In the genomic region with DNA sequence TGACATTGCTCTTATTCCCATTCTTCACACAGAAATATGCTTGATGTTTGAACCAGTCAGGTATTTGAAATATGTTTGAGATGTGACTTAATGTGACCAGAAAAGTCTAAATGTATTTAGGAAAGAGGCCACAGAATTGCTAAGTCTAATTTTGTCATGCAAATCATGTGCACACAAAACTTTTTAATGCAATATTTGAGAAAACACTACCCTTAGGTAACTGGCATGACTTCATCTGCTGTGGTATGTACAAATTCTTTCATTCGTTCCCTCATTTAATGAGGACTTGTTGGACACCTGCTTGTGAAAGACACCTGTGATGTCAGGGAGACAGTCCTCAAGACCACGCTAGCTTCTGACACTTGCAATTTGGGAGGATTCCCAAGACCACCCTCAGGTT, we compare ENCODE assay signal across 41 cellular contexts. TPM values are rescaled to one million over a fixed set of nuclear protein-coding genes. Genes with fewer than 3 reads are reported as not detected.
"Had no signal": no experiment of that assay in that cellular context is flagged by ENCODE, and none has a peak within 500 bp of the region (broad histone marks: within the 10 kb centered on the region; RNA-seq: fewer than 3 reads in every experiment).

No MANE protein-coding gene starts in this region.

- H3K36me3 Mint-ChIP-seq: activated naive CD4-positive, alpha-beta T cell treated with anti-CD3 and anti-CD28 coated beads, Interleukin-2, amount 10 ng/mL, durations not matched to agents 7 days and 5 days; activated naive CD4-positive, alpha-beta T cell treated with anti-CD3 and anti-CD28 coated beads, Interleukin-2, amount 50 U/mL, for 24 hours; activated naive CD4-positive, alpha-beta T cell treated with anti-CD3 and anti-CD28 coated beads, Interleukin-2, amount 50 U/mL, for 72 hours; activated naive CD8-positive, alpha-beta T cell; activated naive CD8-positive, alpha-beta T cell treated with anti-CD3 and anti-CD28 coated beads for 36 hours; activated naive CD8-positive, alpha-beta T cell treated with anti-CD3 and anti-CD28 coated beads, Interleukin-2, amount 10 ng/mL, durations not matched to agents 7 days and 5 days; brain had no signal

- H3K27ac ChIP-seq: adrenal gland, ascending aorta, body of pancreas, brain microvascular endothelial cell, breast epithelium, cardiac muscle cell had no signal

- H3K27me3 Mint-ChIP-seq: activated naive CD8-positive, alpha-beta T cell treated with anti-CD3 and anti-CD28 coated beads for 36 hours had no signal

- H3K4me1 Mint-ChIP-seq: activated naive CD4-positive, alpha-beta T cell treated with anti-CD3 and anti-CD28 coated beads, Interleukin-2, amount 10 ng/mL, durations not matched to agents 7 days and 5 days; activated naive CD4-positive, alpha-beta T cell treated with anti-CD3 and anti-CD28 coated beads, Interleukin-2, amount 50 U/mL, for 24 hours; activated naive CD8-positive, alpha-beta T cell treated with anti-CD3 and anti-CD28 coated beads for 36 hours; activated naive CD8-positive, alpha-beta T cell treated with anti-CD3 and anti-CD28 coated beads, Interleukin-2, amount 10 ng/mL, durations not matched to agents 7 days and 5 days; activated naive CD8-positive, alpha-beta T cell treated with anti-CD3 and anti-CD28 coated beads, Interleukin-2, amount 50 U/mL, for 24 hours; activated T-helper 17 cell treated with anti-CD3 and anti-CD28 coated beads, Interleukin-2, amount 50 U/mL, for 72 hours; brain; central memory CD8-positive, alpha-beta T cell had no signal

- H3K4me1 ChIP-seq: adrenal gland, ascending aorta, body of pancreas, breast epithelium had no signal

- H3K4me3 Mint-ChIP-seq: activated naive CD4-positive, alpha-beta T cell treated with anti-CD3 and anti-CD28 coated beads for 36 hours; activated naive CD4-positive, alpha-beta T cell treated with anti-CD3 and anti-CD28 coated beads, Interleukin-2, amount 10 ng/mL, durations not matched to agents 7 days and 5 days; activated naive CD4-positive, alpha-beta T cell treated with anti-CD3 and anti-CD28 coated beads, Interleukin-2, amount 50 U/mL, for 24 hours; activated naive CD8-positive, alpha-beta T cell; activated naive CD8-positive, alpha-beta T cell treated with anti-CD3 and anti-CD28 coated beads for 36 hours; activated naive CD8-positive, alpha-beta T cell treated with anti-CD3 and anti-CD28 coated beads, Interleukin-2, amount 10 ng/mL, durations not matched to agents 7 days and 5 days; activated naive CD8-positive, alpha-beta T cell treated with anti-CD3 and anti-CD28 coated beads, Interleukin-2, amount 50 U/mL, for 24 hours; activated T-cell treated with anti-CD3 and anti-CD28 coated beads, Interleukin-2, amount 50 U/mL, for 24 hours; activated T-cell treated with anti-CD3 and anti-CD28 coated beads, Interleukin-2, amount 50 U/mL, for 4 hours; activated T-cell treated with anti-CD3 and anti-CD28 coated beads, Interleukin-2, amount 50 U/mL, for 72 hours; activated T-helper 1 cell treated with anti-CD3 and anti-CD28 coated beads, Interleukin-12 subunit alpha, Interleukin-12 subunit beta, Interleukin-2, Interleukin-4 antibody, amounts not matched to agents 30 ng/mL and 10 ng/mL and 1 ng/mL, durations not matched to agents 14 hours and 24 hours and 36 hours; activated T-helper 17 cell treated with anti-CD3 and anti-CD28 coated beads, Interleukin-2, amount 50 U/mL, for 72 hours; brain; central memory CD8-positive, alpha-beta T cell had no signal

- H3K9me3 Mint-ChIP-seq: activated naive CD4-positive, alpha-beta T cell treated with anti-CD3 and anti-CD28 coated beads for 36 hours; activated naive CD4-positive, alpha-beta T cell treated with anti-CD3 and anti-CD28 coated beads, Interleukin-2, amount 10 ng/mL, durations not matched to agents 7 days and 5 days; activated naive CD4-positive, alpha-beta T cell treated with anti-CD3 and anti-CD28 coated beads, Interleukin-2, amount 50 U/mL, for 72 hours; activated naive CD8-positive, alpha-beta T cell treated with anti-CD3 and anti-CD28 coated beads for 36 hours; activated naive CD8-positive, alpha-beta T cell treated with anti-CD3 and anti-CD28 coated beads, Interleukin-2, amount 10 ng/mL, durations not matched to agents 7 days and 5 days; activated naive CD8-positive, alpha-beta T cell treated with anti-CD3 and anti-CD28 coated beads, Interleukin-2, amount 50 U/mL, for 24 hours; activated T-cell treated with anti-CD3 and anti-CD28 coated beads, Interleukin-2, amount 50 U/mL, for 24 hours; activated T-cell treated with anti-CD3 and anti-CD28 coated beads, Interleukin-2, amount 50 U/mL, for 4 hours; activated T-cell treated with anti-CD3 and anti-CD28 coated beads, Interleukin-2, amount 50 U/mL, for 72 hours; activated T-helper 1 cell treated with anti-CD3 and anti-CD28 coated beads, Interleukin-12 subunit alpha, Interleukin-12 subunit beta, Interleukin-2, Interleukin-4 antibody, amounts not matched to agents 30 ng/mL and 10 ng/mL and 1 ng/mL, durations not matched to agents 14 hours and 24 hours and 36 hours; activated T-helper 17 cell treated with anti-CD3 and anti-CD28 coated beads, Interleukin-2, amount 50 U/mL, for 72 hours; activated T-helper 2 cell treated with anti-CD3 and anti-CD28 coated beads, Interferon-gamma antibody, Interleukin-2, Interleukin-4, amounts not matched to agents 10 μg/mL and 5 μg/mL and 100 μg/mL, durations not matched to agents 14 hours and 24 hours and 36 hours; central memory CD8-positive, alpha-beta T cell had no signal

- ATAC-seq: activated naive CD4-positive, alpha-beta T cell treated with anti-CD3 and anti-CD28 coated beads, Interleukin-2, amount 50 U/mL, for 72 hours; activated naive CD8-positive, alpha-beta T cell treated with anti-CD3 and anti-CD28 coated beads, Interleukin-2, amount 50 U/mL, for 24 hours; activated T-cell treated with anti-CD3 and anti-CD28 coated beads, Interleukin-2, amount 50 U/mL, for 4 hours; activated T-cell treated with anti-CD3 and anti-CD28 coated beads, Interleukin-2, amount 50 U/mL, for 72 hours; activated T-helper 17 cell treated with anti-CD3 and anti-CD28 coated beads, Interleukin-2, amount 50 U/mL, for 72 hours; body of pancreas had no signal

- H3K9me3 ChIP-seq: adrenal gland, ascending aorta, body of pancreas, breast epithelium had no signal

- H3K27ac Mint-ChIP-seq: activated naive CD4-positive, alpha-beta T cell treated with anti-CD3 and anti-CD28 coated beads for 36 hours; activated naive CD4-positive, alpha-beta T cell treated with anti-CD3 and anti-CD28 coated beads, Interleukin-2, amount 10 ng/mL, durations not matched to agents 7 days and 5 days; activated naive CD4-positive, alpha-beta T cell treated with anti-CD3 and anti-CD28 coated beads, Interleukin-2, amount 50 U/mL, for 24 hours; activated naive CD4-positive, alpha-beta T cell treated with anti-CD3 and anti-CD28 coated beads, Interleukin-2, amount 50 U/mL, for 72 hours; activated naive CD8-positive, alpha-beta T cell; activated naive CD8-positive, alpha-beta T cell treated with anti-CD3 and anti-CD28 coated beads for 36 hours; activated naive CD8-positive, alpha-beta T cell treated with anti-CD3 and anti-CD28 coated beads, Interleukin-2, amount 10 ng/mL, durations not matched to agents 7 days and 5 days; activated naive CD8-positive, alpha-beta T cell treated with anti-CD3 and anti-CD28 coated beads, Interleukin-2, amount 50 U/mL, for 24 hours; activated T-cell treated with anti-CD3 and anti-CD28 coated beads, Interleukin-2, amount 50 U/mL, for 24 hours; activated T-cell treated with anti-CD3 and anti-CD28 coated beads, Interleukin-2, amount 50 U/mL, for 72 hours; activated T-helper 1 cell treated with anti-CD3 and anti-CD28 coated beads, Interleukin-12 subunit alpha, Interleukin-12 subunit beta, Interleukin-2, Interleukin-4 antibody, amounts not matched to agents 30 ng/mL and 10 ng/mL and 1 ng/mL, durations not matched to agents 14 hours and 24 hours and 36 hours; activated T-helper 17 cell treated with anti-CD3 and anti-CD28 coated beads, Interleukin-2, amount 50 U/mL, for 72 hours; activated T-helper 2 cell treated with anti-CD3 and anti-CD28 coated beads, Interferon-gamma antibody, Interleukin-2, Interleukin-4, amounts not matched to agents 10 μg/mL and 5 μg/mL and 100 μg/mL, durations not matched to agents 14 hours and 24 hours and 36 hours; brain had no signal

- DNase-seq: activated effector memory CD4-positive, alpha-beta T cell treated with anti-CD3 and anti-CD28 coated beads, Interleukin-2, amount 50 U/mL, for 16 hours; activated effector memory CD4-positive, alpha-beta T cell treated with Interleukin-2 at 50 U/mL for 16 hours; activated gamma-delta T cell; activated gamma-delta T cell treated with Interleukin-2 at 50 U/mL for 16 hours; activated naive CD4-positive, alpha-beta T cell; activated naive CD4-positive, alpha-beta T cell treated with anti-CD3 and anti-CD28 coated beads for 36 hours; activated naive CD4-positive, alpha-beta T cell treated with anti-CD3 and anti-CD28 coated beads, Interleukin-2, amount 10 ng/mL, durations not matched to agents 7 days and 5 days; activated naive CD4-positive, alpha-beta T cell treated with anti-CD3 and anti-CD28 coated beads, Interleukin-2, amount 50 U/mL, for 16 hours; activated naive CD4-positive, alpha-beta T cell treated with Interleukin-2 at 50 U/mL for 16 hours; activated naive CD8-positive, alpha-beta T cell treated with anti-CD3 and anti-CD28 coated beads for 36 hours; activated naive CD8-positive, alpha-beta T cell treated with anti-CD3 and anti-CD28 coated beads, Interleukin-2, amount 10 ng/mL, durations not matched to agents 7 days and 5 days; activated naive CD8-positive, alpha-beta T cell treated with anti-CD3 and anti-CD28 coated beads, Interleukin-2, amount 50 U/mL, for 24 hours; activated T-cell treated with anti-CD3 and anti-CD28 coated beads, Interleukin-2, amount 50 U/mL, for 1 hour; activated T-cell treated with anti-CD3 and anti-CD28 coated beads, Interleukin-2, amount 50 U/mL, for 24 hours; activated T-cell treated with anti-CD3 and anti-CD28 coated beads, Interleukin-2, amount 50 U/mL, for 4 hours; activated T-cell treated with anti-CD3 and anti-CD28 coated beads, Interleukin-2, amount 50 U/mL, for 48 hours; activated T-cell treated with anti-CD3 and anti-CD28 coated beads, Interleukin-2, amount 50 U/mL, for 72 hours; adrenal gland; amniotic stem cell; amygdala; anterior cingulate cortex; aorta; body of pancreas; brain microvascular endothelial cell; caudate nucleus; central memory CD4-positive, alpha-beta T cell; cerebellar nuclear complex had no signal

- H3K27me3 ChIP-seq: adrenal gland, ascending aorta, body of pancreas, brain microvascular endothelial cell, breast epithelium had no signal

- H3K4me3 ChIP-seq: adrenal gland, ascending aorta, body of pancreas, breast epithelium, cardiac muscle cell had no signal

- H3K36me3 ChIP-seq: adrenal gland, ascending aorta, brain microvascular endothelial cell, breast epithelium, cardiac muscle cell had no signal

RNA-seq across cellular contexts. Expression of gene SLC46A2, which starts 21.1 kb away (rescaled TPM):
- total RNA-seq: activated naive CD4-positive, alpha-beta T cell treated with anti-CD3 and anti-CD28 coated beads for 36 hours; activated naive CD4-positive, alpha-beta T cell treated with anti-CD3 and anti-CD28 coated beads, Interleukin-2, amount 50 U/mL, for 72 hours; activated naive CD8-positive, alpha-beta T cell treated with anti-CD3 and anti-CD28 coated beads for 36 hours; activated naive CD8-positive, alpha-beta T cell treated with anti-CD3 and anti-CD28 coated beads, Interleukin-2, amount 10 ng/mL, durations not matched to agents 7 days and 5 days; activated T-cell treated with anti-CD3 and anti-CD28 coated beads, Interleukin-2, amount 50 U/mL, for 4 hours; activated T-cell treated with anti-CD3 and anti-CD28 coated beads, Interleukin-2, amount 50 U/mL, for 72 hours; activated T-helper 1 cell treated with anti-CD3 and anti-CD28 coated beads, Interleukin-12 subunit alpha, Interleukin-12 subunit beta, Interleukin-2, Interleukin-4 antibody, amounts not matched to agents 30 ng/mL and 10 ng/mL and 1 ng/mL, durations not matched to agents 14 hours and 24 hours and 36 hours; activated T-helper 17 cell treated with anti-CD3 and anti-CD28 coated beads, Interleukin-2, amount 50 U/mL, for 72 hours; activated T-helper 2 cell treated with anti-CD3 and anti-CD28 coated beads, Interferon-gamma antibody, Interleukin-2, Interleukin-4, amounts not matched to agents 10 μg/mL and 5 μg/mL and 100 μg/mL, durations not matched to agents 14 hours and 24 hours and 36 hours; ascending aorta; astrocyte; bronchial epithelial cell; cardiac muscle cell; chondrocyte had no signal
- polyA plus RNA-seq: aorta, cardiac muscle cell had no signal
